In the genomic region with DNA sequence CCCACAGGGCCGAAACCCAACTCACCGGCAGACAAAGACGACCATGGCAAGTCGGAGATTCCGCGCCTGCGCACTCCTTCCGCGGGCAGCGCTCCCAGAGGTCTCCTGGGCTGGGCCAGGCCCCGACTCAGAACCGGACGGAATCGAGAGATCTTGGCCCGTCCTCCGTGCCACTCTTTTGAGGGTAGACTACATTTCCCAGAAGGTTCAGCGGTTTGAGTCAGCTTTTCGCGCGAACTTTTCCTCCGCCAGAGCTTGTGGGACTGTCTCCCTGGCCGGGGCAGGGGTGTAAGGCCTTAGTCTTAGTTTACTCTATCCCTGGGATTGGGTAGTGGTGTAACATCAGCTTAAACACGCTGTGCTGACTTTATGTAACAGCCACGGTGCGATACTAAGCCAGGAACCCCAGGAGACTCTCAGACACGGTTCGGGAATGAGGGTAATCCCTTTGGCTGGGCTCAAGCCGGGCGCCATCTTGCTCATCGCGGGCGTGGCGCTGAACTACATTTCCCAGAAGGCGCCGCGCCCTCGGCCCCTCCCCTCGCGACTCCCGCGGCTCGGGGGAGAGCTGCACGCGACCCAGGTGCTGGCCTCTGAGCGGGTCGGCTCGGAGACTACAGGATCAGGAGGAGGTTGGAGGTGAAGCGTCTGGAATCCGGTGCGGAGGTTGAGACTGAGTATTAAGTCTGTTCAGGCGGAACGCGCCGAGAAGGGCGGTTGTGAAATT, we compare ENCODE assay signal across 8 cellular contexts. TPM values are rescaled to one million over a fixed set of nuclear protein-coding genes. Genes with fewer than 3 reads are reported as not detected.
DNase-seq lines count a peak whose midpoint lies in the region; ATAC-seq and TF ChIP-seq lines count a peak whose summit lies in the region.

Gene ZNF260, minus strand, starts transcription at position 78 of the 727 bp plus-strand sequence. CDS start 13,033 bp downstream, outside the sequence.

- peak within 1 kb of the TSS; percentile 91 to 100 (median 97) for H3K4me3 Mint-ChIP-seq in CD4-positive, alpha-beta memory T cell

- CTCF ChIA-PET in CD4-positive, alpha-beta memory T cell (lab: Charles Lee; ENCODE audit: partially characterized antibody) = interaction anchor here (0.7 to 2.0 kb wide), 5 partner anchors 15 to 842 kb away, joined by 3 to 8 read pairs (median 3); partner anchors contain the start of genes ZNF382, ZNF527, ZNF566 and ZNF567

- TF ChIP-seq CTCF in HL-60 (IDR thresholded peaks at IDR 0.05; ENCODE audit: insufficient read depth, low read length) = no peak
- no peak for TF ChIP-seq CTCF in lung (IDR thresholded peaks at IDR 0.05; ENCODE audit: control extremely low read depth, extremely low read depth)

- H3K4me1 Mint-ChIP-seq in CD4-positive, alpha-beta memory T cell = peaks cover 17 to 29% (median 22%) of the 10 kb centered on the region in 4 donors

- peaks cover 22% of the 10 kb centered on the region for H3K4me1 ChIP-seq in CD4-positive, alpha-beta memory T cell (ENCODE audit: insufficient read depth, low read length)
- peaks cover 0 to 4% of the 10 kb centered on the region in 2 donors for H3K4me1 ChIP-seq in lung (ENCODE audit: control insufficient read depth in 2 of 2, insufficient read depth in 2 of 2, low read length in 2 of 2)

- H3K27ac Mint-ChIP-seq in CD4-positive, alpha-beta memory T cell = peak within 1 kb of the TSS; percentile 91 to 99 (median 97)

- intact Hi-C loops in CD4-positive, alpha-beta memory T cell (cut with micrococcal nuclease) = loop anchor here (1.0 to 5.0 kb wide), 14 partner anchors 39 to 1066 kb away; partner anchors contain the start of genes ZFP14, ZNF146, ZNF345 and ZNF382

- POLR2A ChIA-PET in CD4-positive, alpha-beta memory T cell (lab: Charles Lee; ENCODE audit: partially characterized antibody) = interaction anchor here (0.6 to 4.6 kb wide), 24 partner anchors 25 to 1066 kb away, joined by 3 to 51 read pairs (median 8); partner anchors contain the start of genes ZFP14, ZFP82, ZNF146 and ZNF345

- peaks cover 7% of the 10 kb centered on the region for H3K36me3 ChIP-seq in CD4-positive, alpha-beta memory T cell (ENCODE audit: insufficient read depth, low read length)
- peaks cover 1 to 3% of the 10 kb centered on the region in 2 donors for H3K36me3 ChIP-seq in lung (ENCODE audit: control insufficient read depth in 2 of 2, insufficient read depth in 2 of 2, low read length in 2 of 2)

- H3K27me3 Mint-ChIP-seq in CD4-positive, alpha-beta memory T cell = no peaks in the 10 kb centered on the region

- peak within 1 kb of the TSS; percentile 87 for H3K27ac ChIP-seq in CD4-positive, alpha-beta memory T cell (ENCODE audit: low read depth, low read length)
- peak within 1 kb of the TSS; percentile 87 for H3K27ac ChIP-seq in HL-60 (replicated peaks)
- H3K27ac ChIP-seq in lung (ENCODE audit: low read depth in 1 of 2, low read length in 1 of 2) = peak within 1 kb of the TSS; percentile 93 to 95

- H3K9me3 ChIP-seq in CD4-positive, alpha-beta memory T cell (ENCODE audit: control insufficient read depth in 1 of 2, low read length in 2 of 2) = peaks cover 0 to 20% of the 10 kb centered on the region in 2 donors
- peaks cover 0 to 15% of the 10 kb centered on the region in 2 donors for H3K9me3 ChIP-seq in lung (ENCODE audit: control insufficient read depth in 2 of 2, insufficient read depth in 1 of 2, low read length in 1 of 2)

- H3K9me3 Mint-ChIP-seq in CD4-positive, alpha-beta memory T cell = peaks cover 2 to 55% (median 29%) of the 10 kb centered on the region in 8 donors

- peak; percentile 82 for ATAC-seq in GM19455 (IDR thresholded peaks at IDR 0.05; ENCODE audit: unreplicated experiment)
- ATAC-seq in lung (ENCODE audit: insufficient read depth, low FRiP score) = peak; percentile 96

- DNase-seq in CD4-positive, alpha-beta memory T cell = peak; percentile 90 to 95 (median 93)
- DNase-seq in HL-60 (ENCODE audit: low read depth in 1 of 2, low spot score in 1 of 2) = peak; percentile 93 to 94
- DNase-seq in NK-92 (lab: John Stamatoyannopoulos, UW; ENCODE audit: unreplicated experiment) = peak; percentile 25
- peak; percentile 97 for DNase-seq in activated CD8-positive, alpha-beta memory T cell treated with anti-CD3 and anti-CD28 coated beads for 24 hours
- DNase-seq in effector CD8-positive, alpha-beta T cell (lab: John Stamatoyannopoulos, UW) = peak; percentile 83
- DNase-seq in lung (ENCODE audit: low spot score) = peak; percentile 96
- DNase-seq in stimulated activated CD4-positive, alpha-beta T cell treated with anti-CD3 and anti-CD28 coated beads, TNF-alpha, amount 100 ng/mL, for 24 hours (ENCODE audit: low read depth in 3 of 3) = peak; percentile 86 to 93 (median 89)

- WGBS in lung, 2 donors = 0 to 1% methylated on average over 55 of the region's 55 CpGs

- H3K36me3 Mint-ChIP-seq in CD4-positive, alpha-beta memory T cell = peaks cover 34 to 44% of the 10 kb centered on the region in 2 donors

- no peaks in the 10 kb centered on the region for H3K27me3 ChIP-seq in CD4-positive, alpha-beta memory T cell (ENCODE audit: insufficient read depth, low read length)
- H3K27me3 ChIP-seq in HL-60 (ENCODE audit: insufficient read depth, poor library complexity, severe bottlenecking) = no peaks in the 10 kb centered on the region
- no peaks in the 10 kb centered on the region for H3K27me3 ChIP-seq in lung (ENCODE audit: control insufficient read depth, insufficient read depth)

- H3K4me3 ChIP-seq in CD4-positive, alpha-beta memory T cell (ENCODE audit: low read length in 2 of 2) = peak within 1 kb of the TSS; percentile 88 to 99
- H3K4me3 ChIP-seq in HL-60 (replicated peaks; ENCODE audit: insufficient read depth, low read length) (peak within 1 kb of the TSS; percentile 72), lung (peak within 1 kb of the TSS; percentile 71)

RNA-seq across cellular contexts. Expression of gene ZNF260, which starts in this region (rescaled TPM):
- 10 to 100 TPM; 15.4 to 18.8 TPM for total RNA-seq in CD4-positive, alpha-beta memory T cell
- polyA plus RNA-seq in CD4-positive, alpha-beta memory T cell = 10 to 100 TPM in 1 of 2 donors, 1 to 10 TPM in 1; 6.4 to 11.3 TPM
- total RNA-seq in lung = 10 to 100 TPM in 1 of 2 donors, 1 to 10 TPM in 1; 9.6 to 28.3 TPM
- polyA plus RNA-seq in lung = 1 to 10 TPM; 3.0 to 3.1 TPM

Comparison
In these comparisons a context has a peak if more than half of its experiments do, and no peak if none do; other contexts are left out.
1. Peak in every context shown above with its lines: DNase-seq, ATAC-seq, H3K4me3 ChIP-seq and H3K27ac ChIP-seq.
2. DNase-seq: peak in every context shown above with its lines; median percentile 97 in activated CD8-positive, alpha-beta memory T cell treated with anti-CD3 and anti-CD28 coated beads for 24 hours; 96 in lung; 94 in HL-60; 93 in CD4-positive, alpha-beta memory T cell; 89 in stimulated activated CD4-positive, alpha-beta T cell treated with anti-CD3 and anti-CD28 coated beads, TNF-alpha, amount 100 ng/mL, for 24 hours; 83 in effector CD8-positive, alpha-beta T cell; 25 in NK-92.